Comparison of ENCODE assay signal across 25 cellular contexts in the genomic region with DNA sequence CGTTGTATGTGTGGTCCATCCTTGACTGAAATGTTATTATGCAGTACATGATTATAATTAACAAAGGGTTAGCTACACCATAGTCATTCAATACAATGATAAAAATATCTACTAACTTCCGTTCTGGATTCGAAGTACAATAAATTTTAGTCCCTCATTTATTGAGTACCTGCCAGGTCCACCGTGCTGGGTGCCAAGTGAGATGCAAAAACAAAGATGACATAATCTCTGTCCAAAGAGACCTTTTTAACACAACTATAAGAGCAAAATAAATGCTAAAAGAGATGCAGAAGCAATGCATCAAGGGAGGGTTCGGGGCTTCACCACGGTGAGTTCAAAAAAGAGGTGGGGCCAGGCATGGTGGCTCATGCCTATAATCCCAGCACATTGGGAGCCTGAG. TPM values are rescaled to one million over a fixed set of nuclear protein-coding genes. Genes with fewer than 3 reads are reported as not detected.
DNase-seq lines count a peak whose midpoint lies in the region; ATAC-seq and TF ChIP-seq lines count a peak whose summit lies in the region.
"Had no signal": no experiment of that assay in that cellular context is flagged by ENCODE, and none has a peak within 500 bp of the region (broad histone marks: within the 10 kb centered on the region; RNA-seq: fewer than 3 reads in every experiment).

No MANE protein-coding gene starts in this region.

- H3K4me1 ChIP-seq in left ventricle myocardium inferior (peaks cover 93% of the 10 kb centered on the region), right atrium auricular region (peaks cover 0 to 38% of the 10 kb centered on the region in 2 donors), esophagus muscularis mucosa (peaks cover 61 to 87% (median 68%) of the 10 kb centered on the region in 4 donors), sigmoid colon (peaks cover 0 to 38% (median 29%) of the 10 kb centered on the region in 4 donors), prostate gland (replicated peaks) (no peaks in the 10 kb centered on the region)
- H3K4me1 ChIP-seq: colonic mucosa had no signal

- DNase-seq in left ventricle myocardium inferior = peak; percentile 56
- no peak for DNase-seq in right atrium auricular region (ENCODE audit: low spot score)
- no peak for DNase-seq in esophagus muscularis mucosa (ENCODE audit: extremely low spot score)
- no peak for DNase-seq in sigmoid colon
- no peak for DNase-seq in KBM-7
- no peak for DNase-seq in activated CD4-positive, alpha-beta memory T cell treated with anti-CD3 and anti-CD28 coated beads for 36 hours
- no peak for DNase-seq in prostate gland (ENCODE audit: low spot score)
- DNase-seq: activated CD4-positive, alpha-beta T cell treated with anti-CD3 and anti-CD28 coated beads, Interleukin-2, amount 10 ng/mL, durations not matched to agents 24 days and 14 days; AML-193; CD4-positive, alpha-beta T cell; colonic mucosa; effector memory CD8-positive, alpha-beta T cell; foreskin keratinocyte; MV-4-11; NCI-H146; NCI-H82; posterior cingulate gyrus; stimulated activated CD4-positive, alpha-beta T cell treated with anti-CD3 and anti-CD28 coated beads, Interleukin-12 subunit alpha, Interleukin-12 subunit beta, amount 100 ng/mL, for 4 hours; stimulated activated CD4-positive, alpha-beta T cell treated with anti-CD3 and anti-CD28 coated beads, Interleukin-4, amount 100 ng/mL, for 1 hour; T1000; upper lobe of right lung had no signal

- TF ChIP-seq CTCF in left ventricle myocardium inferior (IDR thresholded peaks at IDR 0.05; ENCODE audit: borderline replicate concordance) (no peak), right atrium auricular region (IDR thresholded peaks at IDR 0.05) (no peak), esophagus muscularis mucosa (IDR thresholded peaks at IDR 0.05) (no peak), sigmoid colon (IDR thresholded peaks at IDR 0.05) (no peak), prostate gland (IDR thresholded peaks at IDR 0.05) (no peak)

- H3K4me3 Mint-ChIP-seq in activated CD4-positive, alpha-beta memory T cell treated with anti-CD3 and anti-CD28 coated beads for 36 hours = no peak overlapping the region
- H3K4me3 Mint-ChIP-seq: activated CD4-positive, alpha-beta T cell treated with anti-CD3 and anti-CD28 coated beads, Interleukin-2, amount 10 ng/mL, durations not matched to agents 24 days and 14 days; activated naive CD4-positive, alpha-beta T cell treated with anti-CD3 and anti-CD28 coated beads, Interleukin-2, amount 50 U/mL, for 24 hours; CD4-positive, alpha-beta T cell; effector memory CD8-positive, alpha-beta T cell; GM23338 had no signal

- peak overlapping the region; percentile 91 for H3K27ac ChIP-seq in left ventricle myocardium inferior (replicated peaks)
- H3K27ac ChIP-seq in right atrium auricular region = peak overlapping the region in 1 of 2 donors; percentile 83
- peak overlapping the region; percentile 76 to 87 (median 82) for H3K27ac ChIP-seq in esophagus muscularis mucosa (replicated peaks in 1 of 4)
- H3K27ac ChIP-seq in sigmoid colon = peak overlapping the region; percentile 62 to 79 (median 69)
- no peak overlapping the region for H3K27ac ChIP-seq in prostate gland
- H3K27ac ChIP-seq: colonic mucosa, foreskin keratinocyte had no signal

- no peak for TF ChIP-seq EP300 in esophagus muscularis mucosa (IDR thresholded peaks at IDR 0.05)
- TF ChIP-seq EP300 in sigmoid colon (IDR thresholded peaks at IDR 0.05) = no peak

- TF ChIP-seq POLR2A in esophagus muscularis mucosa (IDR thresholded peaks at IDR 0.05; ENCODE audit: low read depth) (no peak), sigmoid colon (IDR thresholded peaks at IDR 0.05) (no peak), prostate gland (IDR thresholded peaks at IDR 0.05) (no peak)

- H3K27ac Mint-ChIP-seq in activated CD4-positive, alpha-beta memory T cell treated with anti-CD3 and anti-CD28 coated beads for 36 hours = no peak overlapping the region
- H3K27ac Mint-ChIP-seq: activated CD4-positive, alpha-beta T cell treated with anti-CD3 and anti-CD28 coated beads, Interleukin-2, amount 10 ng/mL, durations not matched to agents 24 days and 14 days; activated naive CD4-positive, alpha-beta T cell treated with anti-CD3 and anti-CD28 coated beads, Interleukin-2, amount 50 U/mL, for 24 hours; CD4-positive, alpha-beta T cell; effector memory CD8-positive, alpha-beta T cell; GM23338 had no signal

- H3K27me3 ChIP-seq in left ventricle myocardium inferior (ENCODE audit: low read depth) (no peaks in the 10 kb centered on the region), right atrium auricular region (no peaks in the 10 kb centered on the region), esophagus muscularis mucosa (no peaks in the 10 kb centered on the region), sigmoid colon (no peaks in the 10 kb centered on the region), prostate gland (replicated peaks; ENCODE audit: insufficient read depth) (no peaks in the 10 kb centered on the region)
- H3K27me3 ChIP-seq: colonic mucosa, foreskin keratinocyte, upper lobe of right lung had no signal

- H3K36me3 Mint-ChIP-seq in activated CD4-positive, alpha-beta memory T cell treated with anti-CD3 and anti-CD28 coated beads for 36 hours = no peaks in the 10 kb centered on the region
- H3K36me3 Mint-ChIP-seq: activated naive CD4-positive, alpha-beta T cell treated with anti-CD3 and anti-CD28 coated beads, Interleukin-2, amount 50 U/mL, for 24 hours had no signal

- peaks cover 29% of the 10 kb centered on the region for H3K36me3 ChIP-seq in left ventricle myocardium inferior
- peaks cover 15% of the 10 kb centered on the region for H3K36me3 ChIP-seq in right atrium auricular region
- peaks cover 0 to 49% (median 19%) of the 10 kb centered on the region in 4 donors for H3K36me3 ChIP-seq in esophagus muscularis mucosa
- H3K36me3 ChIP-seq in sigmoid colon = peaks cover 7 to 85% (median 17%) of the 10 kb centered on the region in 4 donors
- no peaks in the 10 kb centered on the region for H3K36me3 ChIP-seq in prostate gland
- H3K36me3 ChIP-seq: colonic mucosa had no signal

- H3K27me3 Mint-ChIP-seq in activated CD4-positive, alpha-beta memory T cell treated with anti-CD3 and anti-CD28 coated beads for 36 hours = peaks cover 6% of the 10 kb centered on the region
- H3K27me3 Mint-ChIP-seq: CD4-positive, alpha-beta T cell had no signal

- H3K4me3 ChIP-seq in left ventricle myocardium inferior = no peak overlapping the region
- no peak overlapping the region for H3K4me3 ChIP-seq in right atrium auricular region
- H3K4me3 ChIP-seq in esophagus muscularis mucosa = no peak overlapping the region
- no peak overlapping the region for H3K4me3 ChIP-seq in sigmoid colon
- no peak overlapping the region for H3K4me3 ChIP-seq in prostate gland
- H3K4me3 ChIP-seq: colonic mucosa, GM23338, upper lobe of right lung had no signal

- intact Hi-C loops in left ventricle myocardium inferior (cut with micrococcal nuclease) = no loop called here
- intact Hi-C loops in esophagus muscularis mucosa (cut with DNase I) = no loop called here
- intact Hi-C loops in sigmoid colon (cut with DNase I) = loop anchor here (5.0 kb wide), 1 partner anchor 78 kb away; the partner anchor contains the start of gene DLD
- intact Hi-C loops in activated CD4-positive, alpha-beta memory T cell treated with anti-CD3 and anti-CD28 coated beads for 36 hours (cut with micrococcal nuclease) = no loop called here
- intact Hi-C loops in prostate gland (cut with DNase I) = no loop called here

- H3K9me3 Mint-ChIP-seq in activated CD4-positive, alpha-beta memory T cell treated with anti-CD3 and anti-CD28 coated beads for 36 hours = no peaks in the 10 kb centered on the region
- H3K9me3 Mint-ChIP-seq: activated CD4-positive, alpha-beta T cell treated with anti-CD3 and anti-CD28 coated beads, Interleukin-2, amount 10 ng/mL, durations not matched to agents 24 days and 14 days; activated naive CD4-positive, alpha-beta T cell treated with anti-CD3 and anti-CD28 coated beads, Interleukin-2, amount 50 U/mL, for 24 hours; CD4-positive, alpha-beta T cell; effector memory CD8-positive, alpha-beta T cell; GM23338 had no signal

- ATAC-seq in HG03354 (IDR thresholded peaks at IDR 0.05; ENCODE audit: poor library complexity, severe bottlenecking, unreplicated experiment) = no peak
- ATAC-seq: effector memory CD8-positive, alpha-beta T cell; foreskin keratinocyte; GM23338; sciatic nerve; upper lobe of right lung had no signal

- POLR2A ChIA-PET in activated CD4-positive, alpha-beta memory T cell treated with anti-CD3 and anti-CD28 coated beads for 36 hours (lab: Charles Lee) = no interaction called here

- 45% methylated on average over 6 of the region's 6 CpGs for WGBS in esophagus muscularis mucosa
- 54 to 73% methylated on average over 6 of the region's 6 CpGs for WGBS in sigmoid colon, 2 donors
- 52% methylated on average over 6 of the region's 6 CpGs for WGBS in prostate gland

- no peaks in the 10 kb centered on the region for H3K9me3 ChIP-seq in left ventricle myocardium inferior (replicated peaks)
- H3K9me3 ChIP-seq in right atrium auricular region = no peaks in the 10 kb centered on the region
- no peaks in the 10 kb centered on the region for H3K9me3 ChIP-seq in esophagus muscularis mucosa
- H3K9me3 ChIP-seq in sigmoid colon = no peaks in the 10 kb centered on the region
- H3K9me3 ChIP-seq in prostate gland = no peaks in the 10 kb centered on the region
- H3K9me3 ChIP-seq: colonic mucosa, upper lobe of right lung had no signal

- CTCF ChIA-PET in activated CD4-positive, alpha-beta memory T cell treated with anti-CD3 and anti-CD28 coated beads for 36 hours (lab: Charles Lee) = no interaction called here

- in situ Hi-C loops in KBM-7 (cut with MboI; ENCODE audit: low pct_unique_long_range_greater_than_20kb, low sequenced_read_pairs) = no loop called here

- no peaks in the 10 kb centered on the region for H3K4me1 Mint-ChIP-seq in activated CD4-positive, alpha-beta memory T cell treated with anti-CD3 and anti-CD28 coated beads for 36 hours (ENCODE audit: low read depth)
- H3K4me1 Mint-ChIP-seq: activated CD4-positive, alpha-beta T cell treated with anti-CD3 and anti-CD28 coated beads, Interleukin-2, amount 10 ng/mL, durations not matched to agents 24 days and 14 days; activated naive CD4-positive, alpha-beta T cell treated with anti-CD3 and anti-CD28 coated beads, Interleukin-2, amount 50 U/mL, for 24 hours had no signal

RNA-seq across cellular contexts. Expression of gene LAMB1, which starts 33.1 kb away (rescaled TPM):
- total RNA-seq in left ventricle myocardium inferior (60.0 TPM), right atrium auricular region (10 to 100 TPM; 52.2 to 60.7 TPM), esophagus muscularis mucosa (100 to 1,000 TPM; 167 to 240 (median 219) TPM), sigmoid colon (100 to 1,000 TPM; 161 to 246 (median 185) TPM), prostate gland (10 to 100 TPM; 15.5 to 64.1 TPM)
- polyA plus RNA-seq in sigmoid colon = 100 to 1,000 TPM in 1 of 3 donors, 10 to 100 TPM in 2; 16.9 to 103 (median 22.8) TPM
- not detected for total RNA-seq in activated CD4-positive, alpha-beta memory T cell treated with anti-CD3 and anti-CD28 coated beads for 36 hours
- total RNA-seq: activated CD4-positive, alpha-beta T cell treated with anti-CD3 and anti-CD28 coated beads, Interleukin-2, amount 10 ng/mL, durations not matched to agents 24 days and 14 days; CD4-positive, alpha-beta T cell had no signal

Comparison
In these comparisons a context has a peak if more than half of its experiments do, and no peak if none do; other contexts are left out.
1. H3K27ac ChIP-seq: peak in left ventricle myocardium inferior (single experiment), esophagus muscularis mucosa (4 of 4) and sigmoid colon (4 of 4); none in prostate gland (0 of 2).
2. RNA of gene LAMB1, which starts 33.1 kb away (total RNA-seq): 167 to 240 TPM in esophagus muscularis mucosa, 161 to 246 TPM in sigmoid colon, 15.5 to 64.1 TPM in prostate gland, 52.2 to 60.7 TPM in right atrium auricular region and 60.0 TPM in left ventricle myocardium inferior (single experiment); not detected in activated CD4-positive, alpha-beta memory T cell treated with anti-CD3 and anti-CD28 coated beads for 36 hours; every median in the first group is over 10 times any median in the second.